Comparison of ENCODE assay signal across 27 cellular contexts in genomic region chr16:78215222-78215621, GRCh38.
"Had no signal": no experiment of that assay in that cellular context is flagged by ENCODE, and none has a peak within 500 bp of the region (broad histone marks: within the 10 kb centered on the region; RNA-seq: fewer than 3 reads in every experiment).

No MANE protein-coding gene starts in this region.

- H3K36me3 ChIP-seq: neutrophil, pancreas, right lobe of liver, sigmoid colon, stomach, thoracic aorta, thyroid gland, tibial nerve, upper lobe of right lung, uterus had no signal

- H3K9me3 ChIP-seq: neutrophil, pancreas, psoas muscle, right lobe of liver, sigmoid colon, stomach, thoracic aorta, thyroid gland, tibial nerve, upper lobe of right lung, uterus had no signal

- H3K27me3 Mint-ChIP-seq: naive thymus-derived CD8-positive, alpha-beta T cell; natural killer cell treated with Interleukin-12 subunit alpha and Interleukin-12 subunit beta and Interleukin-15 and Interleukin-18, amount 100 ng/mL, for 72 hours; stimulated activated naive B cell treated with anti-CD40 and anti-IgM and Interleukin-4, amounts not matched to agents 10 μg/mL and 1 μg/mL and 100 μg/mL, for 72 hours; stimulated activated naive CD8-positive, alpha-beta T cell treated with anti-CD3 and anti-CD28 coated beads, Interleukin-15, Interleukin-2, amounts not matched to agents 100 ng/mL and 50 ng/mL, for 24 hours; type B pancreatic cell had no signal

- H3K4me1 ChIP-seq: pancreas, psoas muscle, right lobe of liver, sigmoid colon, tibial nerve, uterus had no signal

- H3K27ac ChIP-seq: neutrophil, pancreas, psoas muscle, right lobe of liver, sigmoid colon, stomach, thoracic aorta, thyroid gland, tibial nerve, upper lobe of right lung, uterus had no signal

- H3K4me3 ChIP-seq: pancreas, psoas muscle, right lobe of liver, sigmoid colon, stomach, thoracic aorta, thyroid gland, tibial nerve, upper lobe of right lung, uterus had no signal

- DNase-seq: naive thymus-derived CD8-positive, alpha-beta T cell; nephron progenitor cell; nucleus accumbens; pancreas; psoas muscle; right cardiac atrium; right lobe of liver; sigmoid colon; small intestine; stimulated activated CD4-positive, alpha-beta T cell treated with anti-CD3 and anti-CD28 coated beads, Interleukin-15, amount 100 ng/mL, for 24 hours; stimulated activated CD4-positive, alpha-beta T cell treated with anti-CD3 and anti-CD28 coated beads, Interleukin-2, amount 100 ng/mL, for 24 hours; stimulated activated CD4-positive, alpha-beta T cell treated with anti-CD3 and anti-CD28 coated beads, Interleukin-2, amount 100 ng/mL, for 48 hours; stimulated activated CD4-positive, alpha-beta T cell treated with anti-CD3 and anti-CD28 coated beads, Interleukin-4, amount 100 ng/mL, for 24 hours; stimulated activated naive B cell treated with anti-CD40 and anti-IgM and Interleukin-4, amounts not matched to agents 10 μg/mL and 1 μg/mL and 100 μg/mL, for 72 hours; stimulated activated naive CD4-positive, alpha-beta T cell treated with Interleukin-2 at 50 U/mL for 16 hours; stomach; thyroid gland; upper lobe of right lung; uterus had no signal

- ATAC-seq: naive thymus-derived CD8-positive, alpha-beta T cell; natural killer cell treated with Interleukin-12 subunit alpha and Interleukin-12 subunit beta and Interleukin-15 and Interleukin-18, amount 100 ng/mL, for 72 hours; pancreas; psoas muscle; right cardiac atrium; right lobe of liver; stimulated activated effector memory CD8-positive, alpha-beta T cell treated with anti-CD3 and anti-CD28 coated beads, Interleukin-12 subunit alpha, Interleukin-12 subunit beta, amount 100 ng/mL, for 72 hours; stimulated activated naive B cell treated with anti-CD40 and anti-IgM and Interleukin-4, amounts not matched to agents 10 μg/mL and 1 μg/mL and 100 μg/mL, for 72 hours; upper lobe of right lung had no signal

- H3K4me3 Mint-ChIP-seq: naive thymus-derived CD8-positive, alpha-beta T cell; natural killer cell treated with Interleukin-12 subunit alpha and Interleukin-12 subunit beta and Interleukin-15 and Interleukin-18, amount 100 ng/mL, for 72 hours; nephron progenitor cell; neural crest cell; stimulated activated effector memory CD8-positive, alpha-beta T cell treated with anti-CD3 and anti-CD28 coated beads, Interleukin-12 subunit alpha, Interleukin-12 subunit beta, amount 100 ng/mL, for 72 hours; stimulated activated naive B cell treated with anti-CD40 and anti-IgM and Interleukin-4, amounts not matched to agents 10 μg/mL and 1 μg/mL and 100 μg/mL, for 72 hours; stimulated activated naive CD8-positive, alpha-beta T cell treated with anti-CD3 and anti-CD28 coated beads, Interleukin-15, Interleukin-2, amounts not matched to agents 100 ng/mL and 50 ng/mL, for 24 hours; type B pancreatic cell had no signal

- H3K4me1 Mint-ChIP-seq: naive thymus-derived CD8-positive, alpha-beta T cell had no signal

- H3K9me3 Mint-ChIP-seq: natural killer cell treated with Interleukin-12 subunit alpha and Interleukin-12 subunit beta and Interleukin-15 and Interleukin-18, amount 100 ng/mL, for 72 hours; neural crest cell; stimulated activated effector memory CD8-positive, alpha-beta T cell treated with anti-CD3 and anti-CD28 coated beads, Interleukin-12 subunit alpha, Interleukin-12 subunit beta, amount 100 ng/mL, for 72 hours; stimulated activated naive CD8-positive, alpha-beta T cell treated with anti-CD3 and anti-CD28 coated beads, Interleukin-15, Interleukin-2, amounts not matched to agents 100 ng/mL and 50 ng/mL, for 24 hours; type B pancreatic cell had no signal

- H3K36me3 Mint-ChIP-seq: natural killer cell treated with Interleukin-12 subunit alpha and Interleukin-12 subunit beta and Interleukin-15 and Interleukin-18, amount 100 ng/mL, for 72 hours; stimulated activated effector memory CD8-positive, alpha-beta T cell treated with anti-CD3 and anti-CD28 coated beads, Interleukin-12 subunit alpha, Interleukin-12 subunit beta, amount 100 ng/mL, for 72 hours had no signal

- H3K27me3 ChIP-seq: neutrophil, pancreas, right lobe of liver, sigmoid colon, stomach, thyroid gland, tibial nerve, upper lobe of right lung, uterus had no signal

- H3K27ac Mint-ChIP-seq: naive thymus-derived CD8-positive, alpha-beta T cell; natural killer cell treated with Interleukin-12 subunit alpha and Interleukin-12 subunit beta and Interleukin-15 and Interleukin-18, amount 100 ng/mL, for 72 hours; nephron progenitor cell; stimulated activated effector memory CD8-positive, alpha-beta T cell treated with anti-CD3 and anti-CD28 coated beads, Interleukin-12 subunit alpha, Interleukin-12 subunit beta, amount 100 ng/mL, for 72 hours; stimulated activated naive B cell treated with anti-CD40 and anti-IgM and Interleukin-4, amounts not matched to agents 10 μg/mL and 1 μg/mL and 100 μg/mL, for 72 hours; stimulated activated naive CD8-positive, alpha-beta T cell treated with anti-CD3 and anti-CD28 coated beads, Interleukin-15, Interleukin-2, amounts not matched to agents 100 ng/mL and 50 ng/mL, for 24 hours; type B pancreatic cell had no signal

- FAIRE-seq: pancreas, small intestine had no signal
